1 cellular context compared by ENCODE assay signal in the genomic region with DNA sequence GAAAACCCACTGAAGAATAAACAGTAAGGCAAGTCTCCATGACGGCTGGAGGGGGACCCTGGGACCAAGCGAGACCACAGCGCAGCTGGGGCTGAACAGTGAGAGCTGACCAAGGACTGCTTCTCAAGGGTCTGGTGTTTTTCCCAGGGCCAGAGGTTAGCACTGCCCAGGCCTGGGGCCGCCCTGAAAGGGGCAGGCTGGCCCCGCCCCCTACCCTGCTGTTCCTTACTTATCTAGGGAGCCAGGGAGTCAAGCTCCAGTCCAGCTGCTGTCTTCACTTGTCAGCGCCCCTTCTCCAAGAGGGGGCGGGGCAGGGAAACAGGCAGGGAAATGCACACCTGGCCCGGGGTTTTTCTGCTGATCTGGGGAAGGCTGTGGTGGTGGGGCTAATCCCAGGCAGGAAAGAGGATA.
TF ChIP-seq lines count a peak whose summit lies in the region.

No MANE protein-coding gene starts in this region.

TF ChIP-seq in HCT116, 20 proteins besides CTCF, POLR2A, EP300 and RAD21 (continued from another document):
- TF ChIP-seq REST (IDR thresholded peaks at IDR 0.05; ENCODE audit: low read depth): no peak
- TF ChIP-seq EZH2 (IDR thresholded peaks at IDR 0.05): no peak
- TF ChIP-seq SP1 (IDR thresholded peaks at IDR 0.05; ENCODE audit: low read depth): no peak
- TF ChIP-seq CEBPB (IDR thresholded peaks at IDR 0.05; ENCODE audit: low read depth): no peak
- TF ChIP-seq MAX (IDR thresholded peaks at IDR 0.05): no peak
- no peak for TF ChIP-seq JUND (IDR thresholded peaks at IDR 0.05)
- TF ChIP-seq EZH2phosphoT487 (IDR thresholded peaks at IDR 0.05; ENCODE audit: borderline replicate concordance): no peak
